8 cellular contexts compared by ENCODE assay signal in the genomic region with DNA sequence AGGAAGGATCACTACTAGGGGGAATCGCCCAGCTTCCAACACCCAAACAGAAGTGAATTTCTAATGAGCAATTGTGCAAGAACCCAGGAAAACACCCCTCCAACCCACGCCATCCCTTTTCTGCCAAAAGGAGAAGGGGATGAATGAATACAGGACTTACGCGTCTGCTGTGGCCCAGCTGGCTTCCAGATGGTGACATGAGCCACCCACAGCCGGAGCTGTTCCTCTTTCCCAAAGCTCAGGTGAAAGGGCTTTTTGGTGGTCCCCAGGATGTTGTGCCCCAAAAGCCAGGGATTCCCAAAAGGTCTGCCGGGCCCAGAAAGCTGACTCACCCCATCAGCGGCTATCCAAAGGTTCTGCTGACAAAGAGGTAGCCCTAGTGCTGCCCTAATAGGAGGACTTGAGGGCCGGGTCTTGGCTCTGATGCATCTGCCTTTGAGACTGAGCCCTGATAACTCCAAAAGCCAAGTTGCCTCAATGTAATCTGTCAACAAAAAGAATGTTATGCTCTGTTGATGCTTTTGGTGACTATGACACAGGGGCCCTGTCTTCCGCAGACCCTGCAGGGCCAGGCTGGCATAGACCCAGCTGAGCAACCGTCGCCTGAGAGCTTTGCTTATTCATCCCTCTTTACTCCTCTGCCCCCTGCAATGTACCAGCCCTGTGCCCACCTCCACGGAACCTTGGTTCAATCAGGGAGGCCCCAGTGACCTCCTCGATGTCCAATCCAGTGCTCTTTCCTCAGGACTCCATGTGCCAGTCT. TPM values are rescaled to one million over a fixed set of nuclear protein-coding genes. Genes with fewer than 3 reads are reported as not detected.
A peak's percentile ranks its signal among the peaks of the same experiment; 100 is the strongest.
DNase-seq lines count a peak whose midpoint lies in the region; ATAC-seq and TF ChIP-seq lines count a peak whose summit lies in the region.

No MANE protein-coding gene starts in this region.

- H3K4me2 ChIP-seq in BLaER1 treated with 17β-estradiol and CSF1 and Interleukin-3, amounts not matched to agents 10 nM and 100 nM: peak overlapping the region; percentile 86 to 99 (median 95)
- H3K4me2 ChIP-seq in PC-9: peak overlapping the region; percentile 50
- H3K4me2 ChIP-seq in trophoblast cell (ENCODE audit: low read length): no peak overlapping the region

- peaks cover 63% of the 10 kb centered on the region for H3F3A ChIP-seq in PC-9 (ENCODE audit: insufficient read depth, low read depth)

- H3K4ac ChIP-seq in trophoblast cell (ENCODE audit: low read depth, low read length): peak overlapping the region; percentile 29

- TF ChIP-seq EP300 in gastroesophageal sphincter (IDR thresholded peaks at IDR 0.05): no peak

- peak overlapping the region; percentile 74 for H2BK12ac ChIP-seq in trophoblast cell (ENCODE audit: low read length)

- peaks cover 91 to 100% (median 100%) of the 10 kb centered on the region in 10 experiments for H3K4me1 ChIP-seq in BLaER1 treated with 17β-estradiol and CSF1 and Interleukin-3, amounts not matched to agents 10 nM and 100 nM
- peaks cover 83% of the 10 kb centered on the region for H3K4me1 ChIP-seq in PC-9 (replicated peaks; ENCODE audit: insufficient read depth)
- H3K4me1 ChIP-seq in gastroesophageal sphincter: peaks cover 77 to 100% (median 96%) of the 10 kb centered on the region in 3 donors
- H3K4me1 ChIP-seq in trophoblast cell (ENCODE audit: control insufficient read depth in 1 of 2, insufficient read depth in 2 of 2, low read length in 2 of 2): peaks cover 51 to 68% of the 10 kb centered on the region in 2 experiments

- H3K27me3 ChIP-seq in BLaER1 treated with 17β-estradiol and CSF1 and Interleukin-3, amounts not matched to agents 10 nM and 100 nM: no peaks in the 10 kb centered on the region
- H3K27me3 ChIP-seq in PC-9 (ENCODE audit: insufficient read depth, low read depth): no peaks in the 10 kb centered on the region
- no peaks in the 10 kb centered on the region for H3K27me3 ChIP-seq in gastroesophageal sphincter
- H3K27me3 ChIP-seq in trophoblast cell (ENCODE audit: insufficient read depth, low read length): no peaks in the 10 kb centered on the region

- H2AFZ ChIP-seq in PC-9 (no peak overlapping the region), trophoblast cell (ENCODE audit: insufficient read depth, low read length, poor library complexity) (peak overlapping the region; percentile 3)

- peak overlapping the region; percentile 76 for H4K91ac ChIP-seq in trophoblast cell (ENCODE audit: low read depth, low read length)

- H2BK5ac ChIP-seq in trophoblast cell (ENCODE audit: low read depth, low read length, poor library complexity): peak overlapping the region; percentile 77

- 8 to 16% methylated on average over 5 to 6 of the region's 13 CpGs for WGBS in gastroesophageal sphincter (ENCODE audit: low coverage in 1 of 2), 2 donors
- WGBS in trophoblast cell (ENCODE audit: extremely low coverage, insufficient coverage, insufficient read length): no CpG with 5 or more reads among the region's 13 CpGs

- H4K8ac ChIP-seq in trophoblast cell (ENCODE audit: low read depth, low read length): peak overlapping the region; percentile 50

- CTCF ChIA-PET in PC-9 (lab: Charles Lee): interaction anchor here (0.8 to 2.8 kb wide), 3 partner anchors 14 to 552 kb away, joined by 3 to 11 read pairs (median 9); partner anchors contain the start of gene GSN

- no peaks in the 10 kb centered on the region for H3K9me3 Mint-ChIP-seq in activated naive CD4-positive, alpha-beta T cell treated with anti-CD3 and anti-CD28 coated beads, Interleukin-2, amount 50 U/mL, for 72 hours

- DNase-seq in PC-9 (peak; percentile 29 to 36), trophoblast cell (peak; percentile 35 to 42), RKO (ENCODE audit: low spot score) (no peak)
- DNase-seq in activated naive CD4-positive, alpha-beta T cell treated with anti-CD3 and anti-CD28 coated beads, Interleukin-2, amount 50 U/mL, for 72 hours (ENCODE audit: low spot score in 2 of 2): no peak

- peaks cover 39% of the 10 kb centered on the region for H3K79me1 ChIP-seq in trophoblast cell (ENCODE audit: low read length)

- intact Hi-C loops in PC-9 (cut with micrococcal nuclease; ENCODE audit: unreplicated experiment): loop anchor here (5.0 to 10.0 kb wide), 4 partner anchors 90 to 548 kb away; partner anchors contain the start of genes CNTRL and STOM

- ATAC-seq in gastroesophageal sphincter (peak; percentile 33), GM21390 (IDR thresholded peaks at IDR 0.05; ENCODE audit: unreplicated experiment) (no peak), GM18873 (IDR thresholded peaks at IDR 0.05; ENCODE audit: low FRiP score, unreplicated experiment) (no peak)
- ATAC-seq in activated naive CD4-positive, alpha-beta T cell treated with anti-CD3 and anti-CD28 coated beads, Interleukin-2, amount 50 U/mL, for 72 hours: no peak

- no peaks in the 10 kb centered on the region for H3K9me2 ChIP-seq in PC-9 (ENCODE audit: insufficient read depth)

- no peak for TF ChIP-seq CTCF in PC-9 (conservative IDR thresholded peaks at IDR 0.05)
- no peak for TF ChIP-seq CTCF in gastroesophageal sphincter (IDR thresholded peaks at IDR 0.05)

- H3K27ac ChIP-seq in BLaER1 treated with 17β-estradiol and CSF1 and Interleukin-3, amounts not matched to agents 10 nM and 100 nM: peak overlapping the region; percentile 58 to 89 (median 81)
- peak overlapping the region; percentile 86 for H3K27ac ChIP-seq in PC-9
- peak overlapping the region; percentile 94 to 98 (median 97) for H3K27ac ChIP-seq in gastroesophageal sphincter
- peak overlapping the region; percentile 71 for H3K27ac ChIP-seq in trophoblast cell (ENCODE audit: low read depth, low read length)

- no peak overlapping the region for H4K12ac ChIP-seq in trophoblast cell (ENCODE audit: low read depth, low read length)

- no peaks in the 10 kb centered on the region for H3K36me3 Mint-ChIP-seq in activated naive CD4-positive, alpha-beta T cell treated with anti-CD3 and anti-CD28 coated beads, Interleukin-2, amount 50 U/mL, for 72 hours

- H3K36me3 ChIP-seq in BLaER1 treated with 17β-estradiol and CSF1 and Interleukin-3, amounts not matched to agents 10 nM and 100 nM: peaks cover 0 to 35% (median 0%) of the 10 kb centered on the region in 11 experiments; a peak in 5 of 22 replicates
- H3K36me3 ChIP-seq in PC-9 (ENCODE audit: low read depth): no peaks in the 10 kb centered on the region
- no peaks in the 10 kb centered on the region for H3K36me3 ChIP-seq in gastroesophageal sphincter
- peaks cover 3 to 8% of the 10 kb centered on the region in 2 experiments for H3K36me3 ChIP-seq in trophoblast cell (ENCODE audit: control insufficient read depth in 1 of 2, insufficient read depth in 2 of 2, low read length in 2 of 2)

- H3K4me3 ChIP-seq in BLaER1 treated with 17β-estradiol and CSF1 and Interleukin-3, amounts not matched to agents 10 nM and 100 nM: peak overlapping the region in 6 of 10 experiments; percentile 21 to 51 (median 32); a peak in 9 of 20 replicates
- no peak overlapping the region for H3K4me3 ChIP-seq in PC-9
- peak overlapping the region in 1 of 2 donors; percentile 8 for H3K4me3 ChIP-seq in gastroesophageal sphincter
- H3K4me3 ChIP-seq in trophoblast cell (ENCODE audit: low read depth, low read length): no peak overlapping the region

- H4K20me1 ChIP-seq in BLaER1 treated with 17β-estradiol and CSF1 and Interleukin-3, amounts not matched to agents 10 nM and 100 nM: peaks cover 0 to 27% (median 0%) of the 10 kb centered on the region in 11 experiments; a peak in 2 of 22 replicates
- H4K20me1 ChIP-seq in PC-9 (ENCODE audit: insufficient read depth): no peaks in the 10 kb centered on the region

- no peaks in the 10 kb centered on the region for H3K9me3 ChIP-seq in BLaER1 treated with 17β-estradiol and CSF1 and Interleukin-3, amounts not matched to agents 10 nM and 100 nM (replicated peaks in 1 of 11)
- no peaks in the 10 kb centered on the region for H3K9me3 ChIP-seq in PC-9 (ENCODE audit: insufficient read depth, low read depth)
- H3K9me3 ChIP-seq in gastroesophageal sphincter: no peaks in the 10 kb centered on the region
- H3K9me3 ChIP-seq in trophoblast cell (ENCODE audit: insufficient read depth, low read depth, low read length): no peaks in the 10 kb centered on the region

- H3K23ac ChIP-seq in trophoblast cell (ENCODE audit: low read length): no peak overlapping the region

- H2AK5ac ChIP-seq in trophoblast cell (ENCODE audit: low read length): peak overlapping the region; percentile 81

- BruUV-seq in PC-9 (replicated peaks; lab: Mats Ljungman, UMichigan): no TSS peak

- peak overlapping the region; percentile 55 to 78 (median 68); a peak in 21 of 22 replicates for H3K9ac ChIP-seq in BLaER1 treated with 17β-estradiol and CSF1 and Interleukin-3, amounts not matched to agents 10 nM and 100 nM
- H3K9ac ChIP-seq in trophoblast cell (ENCODE audit: low read length): peak overlapping the region; percentile 8

- H3K18ac ChIP-seq in trophoblast cell (ENCODE audit: low read length): peak overlapping the region; percentile 45

- H2BK120ac ChIP-seq in trophoblast cell (ENCODE audit: insufficient read depth, low read length, poor library complexity): peak overlapping the region; percentile 61

- peak overlapping the region in 1 of 2 donors; percentile 30 for H3K27ac Mint-ChIP-seq in activated naive CD4-positive, alpha-beta T cell treated with anti-CD3 and anti-CD28 coated beads, Interleukin-2, amount 50 U/mL, for 72 hours

- H3K79me2 ChIP-seq in PC-9 (ENCODE audit: low read depth) (no peaks in the 10 kb centered on the region), trophoblast cell (ENCODE audit: control insufficient read depth, insufficient read depth, low read length, poor library complexity) (peaks cover 2% of the 10 kb centered on the region)

- peak overlapping the region; percentile 48 for H3K14ac ChIP-seq in trophoblast cell (ENCODE audit: low read length)

- POLR2A ChIA-PET in PC-9 (lab: Charles Lee; ENCODE audit: unreplicated experiment): interaction anchor here (0.5 to 0.6 kb wide), 3 partner anchors 22 to 1546 kb away, joined by 3 to 10 read pairs (median 3); partner anchors contain the start of gene PDCL

- peak in 1 of 2 donors; percentile 11 for TF ChIP-seq POLR2A in gastroesophageal sphincter (IDR thresholded peaks at IDR 0.05)

RNA-seq across cellular contexts. Expression of gene GSN, which starts 14.5 kb away (rescaled TPM):
- total RNA-seq in PC-9 (2021) (135 and 207 TPM in 2 replicates), gastroesophageal sphincter (1,000 to 10,000 TPM; 2,362 to 3,466 (median 3,146) TPM)
- polyA plus RNA-seq in trophoblast cell (2013): 103 and 105 TPM in 2 replicates
- 1 to 10 TPM; 3.5 to 5.8 TPM for total RNA-seq in activated naive CD4-positive, alpha-beta T cell treated with anti-CD3 and anti-CD28 coated beads, Interleukin-2, amount 50 U/mL, for 72 hours

Comparison
In these comparisons a context has a peak if more than half of its experiments do, and no peak if none do; other contexts are left out.
1. H3K4me3 ChIP-seq: peak in BLaER1 treated with 17β-estradiol and CSF1 and Interleukin-3, amounts not matched to agents 10 nM and 100 nM (6 of 10); none in PC-9 (single experiment) and trophoblast cell (single experiment).
2. DNase-seq: peak in PC-9 (2 of 2) and trophoblast cell (2 of 2); none in RKO (single experiment) and activated naive CD4-positive, alpha-beta T cell treated with anti-CD3 and anti-CD28 coated beads, Interleukin-2, amount 50 U/mL, for 72 hours (0 of 2).
3. RNA of gene GSN, which starts 14.5 kb away (total RNA-seq): 2,362 to 3,466 TPM in gastroesophageal sphincter and 135 to 207 TPM in PC-9; 3.5 to 5.8 TPM in activated naive CD4-positive, alpha-beta T cell treated with anti-CD3 and anti-CD28 coated beads, Interleukin-2, amount 50 U/mL, for 72 hours; every median in the first group is over 10 times any median in the second.
4. Peak in every context shown above with its lines, with median percentiles within 50 percentile points of each other: H3K27ac ChIP-seq.